In genomic region chr6:75489025-75489424, GRCh38 we compare ENCODE assay signal across 18 cellular contexts. TPM values are rescaled to one million over a fixed set of nuclear protein-coding genes. Genes with fewer than 3 reads are reported as not detected.
DNase-seq lines count a peak whose midpoint lies in the region; ATAC-seq and TF ChIP-seq lines count a peak whose summit lies in the region.
"Had no signal": no experiment of that assay in that cellular context is flagged by ENCODE, and none has a peak within 500 bp of the region (broad histone marks: within the 10 kb centered on the region; RNA-seq: fewer than 3 reads in every experiment).

No MANE protein-coding gene starts in this region.

- no peaks in the 10 kb centered on the region for H3K36me3 ChIP-seq in esophagus muscularis mucosa
- H3K36me3 ChIP-seq in mucosa of descending colon (ENCODE audit: low read depth), result no peaks in the 10 kb centered on the region
- H3K36me3 ChIP-seq in transverse colon, result no peaks in the 10 kb centered on the region
- H3K36me3 ChIP-seq: BLaER1 treated with 17β-estradiol and CSF1 and Interleukin-3, amounts not matched to agents 10 nM and 100 nM; right lobe of liver; suprapubic skin had no signal

- H3K4me3 ChIP-seq in esophagus muscularis mucosa (peak overlapping the region; percentile 31 to 61 (median 57)), mucosa of descending colon (no peak overlapping the region), transverse colon (peak overlapping the region in 1 of 4 donors; percentile 13)
- H3K4me3 ChIP-seq: BLaER1 treated with 17β-estradiol and CSF1 and Interleukin-3, amounts not matched to agents 10 nM and 100 nM; right lobe of liver; SK-N-MC; suprapubic skin had no signal

- DNase-seq in esophagus muscularis mucosa (ENCODE audit: extremely low spot score), result no peak
- DNase-seq in mucosa of descending colon, result no peak
- no peak for DNase-seq in transverse colon
- DNase-seq: activated CD4-positive, alpha-beta T cell treated with anti-CD3 and anti-CD28 coated beads, Interleukin-2, amount 10 ng/mL, durations not matched to agents 24 days and 14 days; caudate nucleus; foreskin melanocyte; NCI-H187 treated with DMSO at 0.1 percent for 48 hours; NCI-H524 treated with DMSO at 0.1 percent for 48 hours; right lobe of liver; stimulated activated CD4-positive, alpha-beta T cell treated with anti-CD3 and anti-CD28 coated beads, Interleukin-2, amount 100 ng/mL, for 48 hours had no signal

- TF ChIP-seq CTCF in VCaP (conservative IDR thresholded peaks at IDR 0.05) (no peak), esophagus muscularis mucosa (IDR thresholded peaks at IDR 0.05) (no peak), mucosa of descending colon (IDR thresholded peaks at IDR 0.05) (no peak), transverse colon (IDR thresholded peaks at IDR 0.05) (no peak)

- WGBS in esophagus muscularis mucosa, result 17% methylated on average over 1 of the region's 1 CpG
- WGBS in transverse colon (ENCODE audit: low coverage in 1 of 2), 2 donors, result 0 to 8% methylated on average over 1 of the region's 1 CpG

- TF ChIP-seq POLR2A in esophagus muscularis mucosa (IDR thresholded peaks at IDR 0.05; ENCODE audit: low read depth) (no peak), transverse colon (IDR thresholded peaks at IDR 0.05) (no peak)

- H3K27ac ChIP-seq in VCaP, result peak overlapping the region; percentile 88; the same call in 1 of the 2 replicates
- H3K27ac ChIP-seq in esophagus muscularis mucosa (replicated peaks in 1 of 4), result peak overlapping the region; percentile 85 to 89 (median 88)
- H3K27ac ChIP-seq in transverse colon, result peak overlapping the region; percentile 65 to 85 (median 74)
- H3K27ac ChIP-seq: BLaER1 treated with 17β-estradiol and CSF1 and Interleukin-3, amounts not matched to agents 10 nM and 100 nM; SK-N-MC; suprapubic skin had no signal

- in situ Hi-C loops in transverse colon (cut with MboI; ENCODE audit: low pct_ligation_motif_present in 1 of 4, low pct_unique_long_range_greater_than_20kb in 1 of 4, low sequenced_read_pairs in 3 of 4), result no loop called here

- no peak for TF ChIP-seq EP300 in esophagus muscularis mucosa (IDR thresholded peaks at IDR 0.05)
- no peak for TF ChIP-seq EP300 in transverse colon (IDR thresholded peaks at IDR 0.05; ENCODE audit: low read depth)

- no peaks in the 10 kb centered on the region for H3K27me3 ChIP-seq in esophagus muscularis mucosa
- H3K27me3 ChIP-seq in transverse colon, result no peaks in the 10 kb centered on the region
- H3K27me3 ChIP-seq: BLaER1 treated with 17β-estradiol and CSF1 and Interleukin-3, amounts not matched to agents 10 nM and 100 nM; right lobe of liver; suprapubic skin had no signal

- no peaks in the 10 kb centered on the region for H3K9me3 ChIP-seq in esophagus muscularis mucosa
- no peaks in the 10 kb centered on the region for H3K9me3 ChIP-seq in mucosa of descending colon
- no peaks in the 10 kb centered on the region for H3K9me3 ChIP-seq in transverse colon
- H3K9me3 ChIP-seq: BLaER1 treated with 17β-estradiol and CSF1 and Interleukin-3, amounts not matched to agents 10 nM and 100 nM; right lobe of liver; suprapubic skin had no signal

- H3K4me1 ChIP-seq in esophagus muscularis mucosa (peaks cover 14 to 71% (median 50%) of the 10 kb centered on the region in 4 donors), mucosa of descending colon (ENCODE audit: low read depth) (no peaks in the 10 kb centered on the region), transverse colon (peaks cover 0 to 24% (median 4%) of the 10 kb centered on the region in 4 donors)
- H3K4me1 ChIP-seq: right lobe of liver had no signal

- intact Hi-C loops in esophagus muscularis mucosa (cut with DNase I) (no loop called here), mucosa of descending colon (cut with DNase I, micrococcal nuclease) (no loop called here), transverse colon (cut with DNase I; ENCODE audit: low total_unique reads) (no loop called here)

- ATAC-seq in mucosa of descending colon (peak; percentile 83), GM18517 (IDR thresholded peaks at IDR 0.05; ENCODE audit: unreplicated experiment) (no peak), HG03354 (IDR thresholded peaks at IDR 0.05; ENCODE audit: poor library complexity, severe bottlenecking, unreplicated experiment) (no peak), HG02970 (IDR thresholded peaks at IDR 0.05; ENCODE audit: low FRiP score, unreplicated experiment) (no peak)
- ATAC-seq: HCT116, right lobe of liver had no signal

RNA-seq across cellular contexts. Expression of gene FILIP1, which starts 4.6 kb away (rescaled TPM):
- total RNA-seq in esophagus muscularis mucosa, result 10 to 100 TPM; 41.7 to 53.3 (median 48.4) TPM
- total RNA-seq in mucosa of descending colon, result 10 to 100 TPM in 1 of 3 donors, 1 to 10 TPM in 2; 1.0 to 49.8 (median 3.6) TPM
- total RNA-seq in transverse colon, result 10 to 100 TPM in 1 of 4 donors, 1 to 10 TPM in 3; 6.0 to 12.3 (median 7.2) TPM
- total RNA-seq: activated CD4-positive, alpha-beta T cell treated with anti-CD3 and anti-CD28 coated beads, Interleukin-2, amount 10 ng/mL, durations not matched to agents 24 days and 14 days had no signal
